ENCODE assay signal across 33 cellular contexts in genomic region chr4:134955059-134955458, GRCh38.
DNase-seq lines count a peak whose midpoint lies in the region; ATAC-seq, FAIRE-seq and TF ChIP-seq lines count a peak whose summit lies in the region.
"Had no signal": no experiment of that assay in that cellular context is flagged by ENCODE, and none has a peak within 500 bp of the region (broad histone marks: within the 10 kb centered on the region; RNA-seq: fewer than 3 reads in every experiment).

No MANE protein-coding gene starts in this region.

- POLR2A ChIA-PET in HepG2 (lab: Yijun Ruan, JAX) (no interaction called here), IMR-90 (lab: Charles Lee; ENCODE audit: unreplicated experiment) (no interaction called here), K562 (lab: Yijun Ruan, JAX) (no interaction called here)

- H2BK120ac ChIP-seq in IMR-90 (ENCODE audit: low read depth, low read length), result no peak overlapping the region

- H3K4ac ChIP-seq in IMR-90 (ENCODE audit: low read depth, low read length), result no peak overlapping the region

- no peak overlapping the region for H3K18ac ChIP-seq in IMR-90 (ENCODE audit: low read depth, low read length)

- H3K79me1 ChIP-seq in IMR-90 (ENCODE audit: low read depth in 1 of 2, low read length in 2 of 2), result no peaks in the 10 kb centered on the region

- no peaks in the 10 kb centered on the region for H4K20me1 ChIP-seq in HepG2 (ENCODE audit: insufficient read depth, low read length)
- H4K20me1 ChIP-seq in IMR-90 (ENCODE audit: insufficient read depth, low read length), result no peaks in the 10 kb centered on the region
- no peaks in the 10 kb centered on the region for H4K20me1 ChIP-seq in K562 (replicated peaks; ENCODE audit: control insufficient read depth, insufficient read depth, low read length)
- H4K20me1 ChIP-seq: BLaER1; BLaER1 treated with 17β-estradiol and CSF1 and Interleukin-3, amounts not matched to agents 10 nM and 100 nM had no signal

- H2BK15ac ChIP-seq in IMR-90 (ENCODE audit: low read depth, low read length), result no peak overlapping the region

- BruUV-seq in HepG2 (replicated peaks; lab: Mats Ljungman, UMichigan) (no TSS peak), IMR-90 (replicated peaks; lab: Mats Ljungman, UMichigan) (no TSS peak), K562 (replicated peaks; lab: Mats Ljungman, UMichigan) (no TSS peak)

- TF ChIP-seq CTCF in HepG2 (CRISPR knock-in tag; IDR thresholded peaks at IDR 0.05) (no peak), right lobe of liver (IDR thresholded peaks at IDR 0.05) (no peak), IMR-90 (conservative IDR thresholded peaks at IDR 0.05; ENCODE audit: low read depth, low read length) (no peak), K562 (IDR thresholded peaks at IDR 0.05 in 2 of 3, conservative IDR thresholded peaks at IDR 0.05 in 1 of 3; ENCODE audit: insufficient read depth in 2 of 3, low read depth in 1 of 3, low read length in 3 of 3) (no peak)

- H3K14ac ChIP-seq in IMR-90 (replicated peaks; ENCODE audit: low read depth, low read length), result no peak overlapping the region

- no peak overlapping the region for H2AK5ac ChIP-seq in IMR-90 (ENCODE audit: low read depth, low read length)

- no peak for TF ChIP-seq POLR2A in HepG2 (IDR thresholded peaks at IDR 0.05; ENCODE audit: insufficient read depth in 1 of 2, low read depth in 2 of 2, low read length in 2 of 2)
- TF ChIP-seq POLR2A in right lobe of liver (IDR thresholded peaks at IDR 0.05), result no peak
- TF ChIP-seq POLR2A in IMR-90 (IDR thresholded peaks at IDR 0.05; ENCODE audit: low read depth, low read length), result no peak
- TF ChIP-seq POLR2A in K562 (conservative IDR thresholded peaks at IDR 0.05), result no peak

- intact Hi-C loops in HepG2 (cut with micrococcal nuclease; ENCODE audit: unreplicated experiment), result no loop called here
- intact Hi-C loops in right lobe of liver (cut with DNase I), result no loop called here
- intact Hi-C loops in IMR-90 (cut with micrococcal nuclease), result no loop called here
- intact Hi-C loops in K562 (cut with micrococcal nuclease), result no loop called here

- H3K4me2 ChIP-seq in HepG2 (ENCODE audit: low read depth, low read length), result no peak overlapping the region
- H3K4me2 ChIP-seq in IMR-90 (ENCODE audit: low read depth, low read length), result no peak overlapping the region
- H3K4me2 ChIP-seq in K562 (ENCODE audit: insufficient read depth, low read length), result no peak overlapping the region
- H3K4me2 ChIP-seq: A549; BLaER1; BLaER1 treated with 17β-estradiol and CSF1 and Interleukin-3, amounts not matched to agents 10 nM and 100 nM had no signal

- dilution Hi-C loops in IMR-90 (cut with HindIII; ENCODE audit: low sequenced_read_pairs, unreplicated experiment), result no loop called here

- FAIRE-seq in HepG2 (lab: Jason Lieb, UNC) (no peak), K562 (lab: Jason Lieb, UNC) (no peak)
- FAIRE-seq: A204.1, A549, D721Med had no signal

- no peaks in the 10 kb centered on the region for H3K27me3 ChIP-seq in HepG2 (ENCODE audit: control insufficient read depth in 1 of 2, insufficient read depth in 2 of 2, low read length in 2 of 2)
- no peaks in the 10 kb centered on the region for H3K27me3 ChIP-seq in right lobe of liver
- H3K27me3 ChIP-seq in IMR-90 (ENCODE audit: control insufficient read depth, insufficient read depth, low read length), result no peaks in the 10 kb centered on the region
- H3K27me3 ChIP-seq in K562 (ENCODE audit: control insufficient read depth in 2 of 2, insufficient read depth in 2 of 2, low read length in 2 of 2), result no peaks in the 10 kb centered on the region
- H3K27me3 ChIP-seq: BE2C; BLaER1; BLaER1 treated with 17β-estradiol and CSF1 and Interleukin-3, amounts not matched to agents 10 nM and 100 nM had no signal

- CTCF ChIA-PET in HepG2 (lab: Yijun Ruan, JAX; ENCODE audit: low intra/inter-chr PET ratio, low total read pairs) (no interaction called here), IMR-90 (lab: Yijun Ruan, JAX) (no interaction called here), K562 (lab: Yijun Ruan, JAX; ENCODE audit: low intra/inter-chr PET ratio) (no interaction called here)

- in situ Hi-C loops in HepG2 (cut with HindIII; ENCODE audit: extremely low pct_ligation_motif_present, low pct_unique_long_range_greater_than_20kb), result no loop called here
- in situ Hi-C loops in IMR-90 (cut with MboI; ENCODE audit: low sequenced_read_pairs), result no loop called here
- in situ Hi-C loops in K562 (cut with MboI), result no loop called here

- H3K27ac ChIP-seq in HepG2 (ENCODE audit: extremely low read length, insufficient read depth, low read length) (no peak overlapping the region), right lobe of liver (no peak overlapping the region), IMR-90 (ENCODE audit: insufficient read depth, low read length) (no peak overlapping the region), K562 (ENCODE audit: extremely low read depth, low read depth, low read length) (no peak overlapping the region)
- H3K27ac ChIP-seq: 22Rv1; A549; BLaER1; BLaER1 treated with 17β-estradiol and CSF1 and Interleukin-3, amounts not matched to agents 10 nM and 100 nM; C4-2B had no signal

- no peaks in the 10 kb centered on the region for H3K4me1 ChIP-seq in HepG2 (ENCODE audit: insufficient read depth, low read length)
- H3K4me1 ChIP-seq in right lobe of liver, result no peaks in the 10 kb centered on the region
- no peaks in the 10 kb centered on the region for H3K4me1 ChIP-seq in IMR-90 (ENCODE audit: control insufficient read depth, insufficient read depth, low read length)
- no peaks in the 10 kb centered on the region for H3K4me1 ChIP-seq in K562 (replicated peaks in 1 of 2; ENCODE audit: control insufficient read depth in 2 of 2, insufficient read depth in 2 of 2, low read length in 2 of 2)
- H3K4me1 ChIP-seq: A549; BE2C; BLaER1; BLaER1 treated with 17β-estradiol and CSF1 and Interleukin-3, amounts not matched to agents 10 nM and 100 nM; Caco-2 had no signal

- H3K9ac ChIP-seq in HepG2 (ENCODE audit: insufficient read depth, low read depth, low read length), result no peak overlapping the region
- H3K9ac ChIP-seq in IMR-90 (ENCODE audit: low read depth, low read length), result no peak overlapping the region
- H3K9ac ChIP-seq in K562 (ENCODE audit: insufficient read depth in 1 of 2, low read depth in 2 of 2, low read length in 2 of 2), result no peak overlapping the region
- H3K9ac ChIP-seq: BLaER1; BLaER1 treated with 17β-estradiol and CSF1 and Interleukin-3, amounts not matched to agents 10 nM and 100 nM had no signal

- TF ChIP-seq RAD21 in HepG2 (CRISPR knock-in tag; IDR thresholded peaks at IDR 0.05) (no peak), IMR-90 (IDR thresholded peaks at IDR 0.05; ENCODE audit: low read length) (no peak), K562 (CRISPR knock-in tag; conservative IDR thresholded peaks at IDR 0.05 in 1 of 2, IDR thresholded peaks at IDR 0.05 in 1 of 2) (no peak)

- H3K36me3 ChIP-seq in HepG2 (replicated peaks in 1 of 2; ENCODE audit: control insufficient read depth in 1 of 2, insufficient read depth in 2 of 2, low read length in 2 of 2) (no peaks in the 10 kb centered on the region), right lobe of liver (no peaks in the 10 kb centered on the region), IMR-90 (ENCODE audit: control insufficient read depth, insufficient read depth, low read length) (no peaks in the 10 kb centered on the region), K562 (ENCODE audit: control insufficient read depth, insufficient read depth, low read length) (no peaks in the 10 kb centered on the region)
- H3K36me3 ChIP-seq: BE2C; BLaER1; BLaER1 treated with 17β-estradiol and CSF1 and Interleukin-3, amounts not matched to agents 10 nM and 100 nM had no signal

- no peak overlapping the region for H4K8ac ChIP-seq in IMR-90 (ENCODE audit: low read depth in 2 of 2, low read length in 2 of 2)

- no peak overlapping the region for H3K56ac ChIP-seq in IMR-90 (ENCODE audit: extremely low read depth, insufficient read depth, low read length)

- H2AK9ac ChIP-seq in IMR-90 (replicated peaks; ENCODE audit: low read depth, low read length, poor library complexity), result no peak overlapping the region

- DNase-seq in HepG2 (ENCODE audit: low spot score) (no peak), right lobe of liver (no peak), IMR-90 (no peak), K562 (ENCODE audit: extremely low read depth in 1 of 4, low spot score in 3 of 4) (no peak), islet precursor cell (no peak), HK-2 (ENCODE audit: unreplicated experiment) (no peak)
- DNase-seq: 8988T; ACHN; AML-193; BE2C; C1 segment of cervical spinal cord; Caco-2; Calu3; CD4-positive, alpha-beta memory T cell; CD4-positive, alpha-beta T cell; CD4-positive, CD25-positive, alpha-beta regulatory T cell; CD8-positive, alpha-beta memory T cell; CD8-positive, alpha-beta T cell; COR-L47; DMS 273 treated with DMSO at 0.1 percent for 48 hours; DMS153; DMS53; DMS79; DMS79 treated with DMSO at 0.1 percent for 48 hours; DND-41; EL had no signal

- H3K79me2 ChIP-seq in HepG2 (ENCODE audit: insufficient read depth, low read length) (no peaks in the 10 kb centered on the region), K562 (ENCODE audit: control insufficient read depth, insufficient read depth, low read length) (no peaks in the 10 kb centered on the region)

- no peak overlapping the region for H2BK20ac ChIP-seq in IMR-90 (ENCODE audit: low read depth, low read length)

- no peak overlapping the region for H4K5ac ChIP-seq in IMR-90 (ENCODE audit: low read depth, low read length)

- no peak overlapping the region for H2AFZ ChIP-seq in HepG2 (ENCODE audit: low read length)
- H2AFZ ChIP-seq in IMR-90 (replicated peaks; ENCODE audit: low read length, poor library complexity), result no peak overlapping the region
- no peak overlapping the region for H2AFZ ChIP-seq in K562 (ENCODE audit: low read depth, low read length)

- H2BK5ac ChIP-seq in IMR-90 (ENCODE audit: low read depth, low read length, poor library complexity, severe bottlenecking), result no peak overlapping the region

- H4K91ac ChIP-seq in IMR-90 (ENCODE audit: insufficient read depth, low read depth, low read length), result no peak overlapping the region

- 0% methylated on average over 1 of the region's 1 CpG for WGBS in HepG2 (ENCODE audit: low lambda C conversion rate)
- 50% methylated on average over 1 of the region's 1 CpG for WGBS in right lobe of liver (ENCODE audit: insufficient coverage, low coverage, low lambda C conversion rate, missing lambda C conversion rate)
- no CpG with 5 or more reads among the region's 1 CpG for WGBS in IMR-90 (ENCODE audit: extremely low coverage in 2 of 2, insufficient read length in 1 of 2), 2 experiments
- WGBS in K562 (ENCODE audit: insufficient coverage, low coverage, missing lambda C conversion rate), result 7% methylated on average over 1 of the region's 1 CpG

- no peak for ATAC-seq in HepG2
- ATAC-seq in right lobe of liver, result no peak
- ATAC-seq in IMR-90 (ENCODE audit: low read depth), result no peak
- ATAC-seq in K562, result no peak
- ATAC-seq: A549; CD8-positive, alpha-beta T cell had no signal

- H3K9me1 ChIP-seq in IMR-90 (ENCODE audit: insufficient read depth, low read length) (no peaks in the 10 kb centered on the region), K562 (ENCODE audit: control insufficient read depth, insufficient read depth, low read length) (no peaks in the 10 kb centered on the region)

- H3K4me3 ChIP-seq in HepG2 (replicated peaks in 1 of 3; ENCODE audit: insufficient read depth in 1 of 3, low read depth in 2 of 3, low read length in 3 of 3) (no peak overlapping the region), right lobe of liver (no peak overlapping the region), IMR-90 (ENCODE audit: insufficient read depth, low read depth, low read length) (no peak overlapping the region), K562 (no peak overlapping the region)
- H3K4me3 ChIP-seq: A549; BLaER1; BLaER1 treated with 17β-estradiol and CSF1 and Interleukin-3, amounts not matched to agents 10 nM and 100 nM had no signal

- no peak for TF ChIP-seq EP300 in HepG2 (IDR thresholded peaks at IDR 0.05; ENCODE audit: low read depth in 2 of 2, low read length in 2 of 2)
- no peak for TF ChIP-seq EP300 in HepG2 (CRISPR knock-in tag; IDR thresholded peaks at IDR 0.05; ENCODE audit: borderline replicate concordance)
- TF ChIP-seq EP300 in K562 (IDR thresholded peaks at IDR 0.05; ENCODE audit: low read length), result no peak

- H3K23ac ChIP-seq in IMR-90 (ENCODE audit: low read depth, low read length), result no peak overlapping the region

- H3K9me3 ChIP-seq in HepG2 (ENCODE audit: low read length), result no peaks in the 10 kb centered on the region
- H3K9me3 ChIP-seq in right lobe of liver, result no peaks in the 10 kb centered on the region
- H3K9me3 ChIP-seq in IMR-90 (ENCODE audit: control insufficient read depth, insufficient read depth, low read length), result peaks cover 6% of the 10 kb centered on the region; the same call in 1 of the 2 replicates
- H3K9me3 ChIP-seq in K562 (replicated peaks; ENCODE audit: control insufficient read depth, insufficient read depth, low read depth, low read length), result no peaks in the 10 kb centered on the region
- H3K9me3 ChIP-seq: A549, BE2C, BLaER1, Caco-2 had no signal

Comparison
In these comparisons a context has a peak if more than half of its experiments do, and no peak if none do; other contexts are left out.
1. Of the 241 proteins assayed by ChIP-seq in both HepG2 and K562: peak only in HepG2: MAFK; only in K562: none; in both: MAFF; in neither: 239.